In genomic region chr6:26044140-26045045, GRCh38 we compare ENCODE assay signal across 8 cellular contexts. TPM values are rescaled to one million over a fixed set of nuclear protein-coding genes. Genes with fewer than 3 reads are reported as not detected.
A peak's percentile ranks its signal among the peaks of the same experiment; 100 is the strongest.
DNase-seq lines count a peak whose midpoint lies in the region; ATAC-seq, FAIRE-seq and TF ChIP-seq lines count a peak whose summit lies in the region.

No MANE protein-coding gene starts in this region.

- H3K4me2 ChIP-seq in K562 (ENCODE audit: insufficient read depth, low read length), result no peak overlapping the region

- WGBS in K562 (ENCODE audit: insufficient coverage, low coverage, missing lambda C conversion rate), result 84% methylated on average over 39 of the region's 39 CpGs

- DNase-seq in GM12865 (ENCODE audit: low read depth) (peak; percentile 67), RWPE1 (ENCODE audit: low spot score) (no peak), K562 (ENCODE audit: extremely low read depth in 1 of 4, low spot score in 3 of 4) (no peak), left lung (peak; percentile 51 to 79), RPMI8226 (no peak), occipital lobe (lab: John Stamatoyannopoulos, UW) (no peak)

- POLR2A ChIA-PET in RWPE1 (lab: Yijun Ruan, JAX; ENCODE audit: low non-redundant PET) (interaction anchor here (0.7 to 3.7 kb wide), 6 partner anchors 8 to 80 kb away, joined by 3 to 33 read pairs (median 4); a partner anchor contains a TSS), K562 (lab: Yijun Ruan, JAX) (interaction anchor here (0.6 to 23.0 kb wide), 5 partner anchors 8 to 172 kb away, joined by 4 to 597 read pairs (median 5); a partner anchor contains a TSS)

- H3K4me1 ChIP-seq in K562 (replicated peaks in 1 of 2; ENCODE audit: control insufficient read depth in 2 of 2, insufficient read depth in 2 of 2, low read length in 2 of 2), result peaks cover 0 to 8% of the 10 kb centered on the region in 2 experiments; a peak in 1 of 5 replicates
- H3K4me1 ChIP-seq in left lung, result peaks cover 0 to 23% of the 10 kb centered on the region in 2 donors

- no peaks in the 10 kb centered on the region for H3K27me3 ChIP-seq in K562 (ENCODE audit: control insufficient read depth in 2 of 2, insufficient read depth in 2 of 2, low read length in 2 of 2)
- H3K27me3 ChIP-seq in left lung, result no peaks in the 10 kb centered on the region

- in situ Hi-C loops in K562 (cut with MboI), result no loop called here

- H3K27ac ChIP-seq in RWPE1 (peak overlapping the region; percentile 97), K562 (ENCODE audit: extremely low read depth, low read depth, low read length) (no peak overlapping the region), left lung (peak overlapping the region; percentile 91 to 97)

- peak overlapping the region; percentile 89 for H3K4me3 Mint-ChIP-seq in stimulated activated naive CD8-positive, alpha-beta T cell treated with anti-CD3 and anti-CD28 coated beads, Interleukin-15, Interleukin-2, amounts not matched to agents 100 ng/mL and 50 ng/mL, for 24 hours

- H3K9ac ChIP-seq in K562 (ENCODE audit: insufficient read depth in 1 of 2, low read depth in 2 of 2, low read length in 2 of 2), result no peak overlapping the region

- H3K36me3 ChIP-seq in K562 (ENCODE audit: control insufficient read depth, insufficient read depth, low read length) (no peaks in the 10 kb centered on the region), left lung (no peaks in the 10 kb centered on the region)

- peak; percentile 20 for ATAC-seq in HG02571 (IDR thresholded peaks at IDR 0.05; ENCODE audit: unreplicated experiment)
- ATAC-seq in K562, result no peak
- ATAC-seq in left lung, result peak; percentile 46

- intact Hi-C loops in K562 (cut with micrococcal nuclease), result no loop called here
- intact Hi-C loops in left lung (cut with DNase I), result no loop called here

- peaks cover 18% of the 10 kb centered on the region for H3K9me3 ChIP-seq in K562 (replicated peaks; ENCODE audit: control insufficient read depth, insufficient read depth, low read depth, low read length)
- H3K9me3 ChIP-seq in left lung, result peaks cover 0 to 3% of the 10 kb centered on the region in 2 donors

- no peaks in the 10 kb centered on the region for H4K20me1 ChIP-seq in K562 (replicated peaks; ENCODE audit: control insufficient read depth, insufficient read depth, low read length)

- CTCF ChIA-PET in RWPE1 (lab: Yijun Ruan, JAX), result interaction anchor here (2.0 kb wide), 1 partner anchor 53 kb away, joined by 5 read pairs; no protein-coding TSS in a partner anchor
- CTCF ChIA-PET in K562 (lab: Yijun Ruan, JAX; ENCODE audit: low intra/inter-chr PET ratio), result no interaction called here

- TF ChIP-seq CTCF in GM12865 (IDR thresholded peaks at IDR 0.05; ENCODE audit: insufficient read depth, low read depth, low read length, missing control alignments), result no peak
- no peak for TF ChIP-seq CTCF in RWPE1 (conservative IDR thresholded peaks at IDR 0.05; ENCODE audit: low read depth)
- no peak for TF ChIP-seq CTCF in K562 (IDR thresholded peaks at IDR 0.05 in 2 of 3, conservative IDR thresholded peaks at IDR 0.05 in 1 of 3; ENCODE audit: insufficient read depth in 2 of 3, low read depth in 1 of 3, low read length in 3 of 3)
- TF ChIP-seq CTCF in left lung (IDR thresholded peaks at IDR 0.05), result no peak

- no peaks in the 10 kb centered on the region for H3K9me1 ChIP-seq in K562 (ENCODE audit: control insufficient read depth, insufficient read depth, low read length)

- H3K27me3 Mint-ChIP-seq in stimulated activated naive CD8-positive, alpha-beta T cell treated with anti-CD3 and anti-CD28 coated beads, Interleukin-15, Interleukin-2, amounts not matched to agents 100 ng/mL and 50 ng/mL, for 24 hours, result no peaks in the 10 kb centered on the region

- no peak for TF ChIP-seq EP300 in K562 (IDR thresholded peaks at IDR 0.05; ENCODE audit: low read length)

- peaks cover 29% of the 10 kb centered on the region for H3K4me1 Mint-ChIP-seq in stimulated activated naive CD8-positive, alpha-beta T cell treated with anti-CD3 and anti-CD28 coated beads, Interleukin-15, Interleukin-2, amounts not matched to agents 100 ng/mL and 50 ng/mL, for 24 hours (ENCODE audit: low read depth)

- H3K36me3 Mint-ChIP-seq in stimulated activated naive CD8-positive, alpha-beta T cell treated with anti-CD3 and anti-CD28 coated beads, Interleukin-15, Interleukin-2, amounts not matched to agents 100 ng/mL and 50 ng/mL, for 24 hours (ENCODE audit: low read depth), result peaks cover 6% of the 10 kb centered on the region

- no peaks in the 10 kb centered on the region for H3K9me3 Mint-ChIP-seq in stimulated activated naive CD8-positive, alpha-beta T cell treated with anti-CD3 and anti-CD28 coated beads, Interleukin-15, Interleukin-2, amounts not matched to agents 100 ng/mL and 50 ng/mL, for 24 hours

- H3K4me3 ChIP-seq in GM12865 (ENCODE audit: low read depth, low read length) (peak overlapping the region; percentile 78), K562 (no peak overlapping the region), left lung (peak overlapping the region; percentile 30 to 48)

- TF ChIP-seq POLR2A in K562 (conservative IDR thresholded peaks at IDR 0.05), result no peak

- BruUV-seq in K562 (replicated peaks; lab: Mats Ljungman, UMichigan), result no TSS peak

- H2AFZ ChIP-seq in K562 (ENCODE audit: low read depth, low read length), result no peak overlapping the region

- no peak for TF ChIP-seq RAD21 in K562 (CRISPR knock-in tag; conservative IDR thresholded peaks at IDR 0.05 in 1 of 2, IDR thresholded peaks at IDR 0.05 in 1 of 2)

- peak overlapping the region; percentile 98 for H3K27ac Mint-ChIP-seq in stimulated activated naive CD8-positive, alpha-beta T cell treated with anti-CD3 and anti-CD28 coated beads, Interleukin-15, Interleukin-2, amounts not matched to agents 100 ng/mL and 50 ng/mL, for 24 hours

- FAIRE-seq in K562 (lab: Jason Lieb, UNC), result no peak

- no peaks in the 10 kb centered on the region for H3K79me2 ChIP-seq in K562 (ENCODE audit: control insufficient read depth, insufficient read depth, low read length)

TF ChIP-seq in K562, 482 proteins besides CTCF, POLR2A, EP300 and RAD21:
- TF ChIP-seq ZNF778 (CRISPR knock-in tag; IDR thresholded peaks at IDR 0.05) (no peak), BMI1 (IDR thresholded peaks at IDR 0.05; ENCODE audit: low read length) (no peak), KDM5B (IDR thresholded peaks at IDR 0.05; ENCODE audit: insufficient replicate concordance, low read depth, low read length) (no peak), ZBTB33 (CRISPR knock-in tag; IDR thresholded peaks at IDR 0.05) (peak; percentile 65; the same call in 1 of the 2 replicates), SP2 (IDR thresholded peaks at IDR 0.05; ENCODE audit: extremely low read depth, low read depth, low read length, poor library complexity, severe bottlenecking) (no peak), POLR2G (IDR thresholded peaks at IDR 0.05; ENCODE audit: low read depth, low read length) (no peak)
TF ChIP-seq in K562: peak in this region for 1.

RNA-seq across cellular contexts. Expression of gene HFE, which starts 42.8 kb away (rescaled TPM):
- 2.3 and 3.3 TPM in 2 replicates for total RNA-seq in K562 (2011; cell fraction: chromatin; rRNA removed; ENCODE audit: low replicate concordance)
- 1.3 and 2.2 TPM in 2 replicates for total RNA-seq in K562 (2011; cell fraction: nucleolus; rRNA removed)
- 2.1 and 3.3 TPM in 2 replicates for total RNA-seq in K562 (2011; cell fraction: nucleoplasm; rRNA removed)
- total RNA-seq in K562 (2014; rRNA removed) (0.14 and 0.73 TPM in 2 replicates), K562 (2014; rRNA removed; fragmentation: Illumina TruSeq; extraction: Trizol) (0.76 and 1.1 TPM in 2 replicates), K562 (2015; rRNA removed; fragmentation: Illumina TruSeq; extraction: Trizol) (1.2 and 1.3 TPM in 2 replicates), K562 (2021) (0.58 and 0.98 TPM in 2 replicates), left lung (10 to 100 TPM; 11.8 to 12.7 TPM), occipital lobe (1.1 TPM)
- polyA plus RNA-seq in K562 (2011; rRNA removed) (0.54 and 1.1 TPM in 2 replicates), K562 (2014; fragmentation: Illumina TruSeq; extraction: Trizol) (0.78 and 0.89 TPM in 2 replicates), K562 (2014; fragmentation: Nextera tagmentation; extraction: Ambion mirVana) (under 1 TPM; 0.17 to 0.31 TPM), K562 (2014; rRNA removed) (0.84 and 1.2 TPM in 2 replicates)
- 0.66 and 0.88 TPM in 2 replicates for polyA plus RNA-seq in K562 (2011; cell fraction: cytosol; rRNA removed)
- 0.65 and 0.95 TPM in 2 replicates for polyA plus RNA-seq in K562 (2011; cell fraction: nucleus; rRNA removed)
- 1.8 and 2.4 TPM in 2 replicates for polyA plus RNA-seq in K562 (2012)
- 1.3 and 1.7 TPM in 2 replicates for polyA minus RNA-seq in K562 (2011; rRNA and poly(A)+ RNA removed)
- polyA minus RNA-seq in K562 (2011; cell fraction: cytosol; rRNA and poly(A)+ RNA removed), result 0.95 TPM in 1 of 2 replicates, not detected in the other
- polyA minus RNA-seq in K562 (2011; cell fraction: nucleus; rRNA and poly(A)+ RNA removed), result 0.44 and 0.94 TPM in 2 replicates

Comparison
In these comparisons a context has a peak if more than half of its experiments do, and no peak if none do; other contexts are left out.
1. DNase-seq: peak in GM12865 (single experiment) and left lung (2 of 2); none in RWPE1 (single experiment), K562 (0 of 4), RPMI8226 (single experiment) and occipital lobe (single experiment).